ENCODE assay signal across 19 cellular contexts in genomic region chr10:120493411-120494312, GRCh38. TPM values are rescaled to one million over a fixed set of nuclear protein-coding genes. Genes with fewer than 3 reads are reported as not detected.
DNase-seq lines count a peak whose midpoint lies in the region; ATAC-seq lines count a peak whose summit lies in the region.
"Had no signal": no experiment of that assay in that cellular context is flagged by ENCODE, and none has a peak within 500 bp of the region (broad histone marks: within the 10 kb centered on the region; RNA-seq: fewer than 3 reads in every experiment).

No MANE protein-coding gene starts in this region.

- DNase-seq in activated naive CD8-positive, alpha-beta T cell treated with anti-CD3 and anti-CD28 coated beads for 36 hours = no peak
- DNase-seq in activated naive CD8-positive, alpha-beta T cell treated with anti-CD3 and anti-CD28 coated beads, Interleukin-2, amount 50 U/mL, for 24 hours = no peak
- DNase-seq in ureter (ENCODE audit: low spot score) (peak; percentile 9), NCI-H82 treated with DMSO at 0.1 percent for 48 hours (lab: John Stamatoyannopoulos, UW; ENCODE audit: unreplicated experiment) (no peak), NCI-H2196 treated with DMSO at 0.1 percent for 48 hours (lab: John Stamatoyannopoulos, UW; ENCODE audit: unreplicated experiment) (no peak), NOMO-1 treated with DMSO at 0.1 percent for 48 hours (lab: John Stamatoyannopoulos, UW; ENCODE audit: unreplicated experiment) (no peak)
- DNase-seq: CD8-positive, alpha-beta memory T cell; foreskin keratinocyte; NCI-H1105 treated with DMSO at 0.1 percent for 48 hours; NCI-H524; RPMI8226; stimulated activated CD4-positive, alpha-beta T cell treated with anti-CD3 and anti-CD28 coated beads, Interleukin-12 subunit alpha, Interleukin-12 subunit beta, amount 100 ng/mL, for 4 hours; tibial artery had no signal

- ATAC-seq in activated naive CD8-positive, alpha-beta T cell treated with anti-CD3 and anti-CD28 coated beads, Interleukin-2, amount 50 U/mL, for 24 hours = no peak
- peak; percentile 69 for ATAC-seq in HG02623 (IDR thresholded peaks at IDR 0.05; ENCODE audit: unreplicated experiment)
- ATAC-seq in HG03442 (IDR thresholded peaks at IDR 0.05; ENCODE audit: unreplicated experiment) = peak; percentile 60
- ATAC-seq: foreskin keratinocyte had no signal

- no peaks in the 10 kb centered on the region for H3K36me3 Mint-ChIP-seq in activated naive CD8-positive, alpha-beta T cell treated with anti-CD3 and anti-CD28 coated beads for 36 hours
- no peaks in the 10 kb centered on the region for H3K36me3 Mint-ChIP-seq in activated naive CD8-positive, alpha-beta T cell treated with anti-CD3 and anti-CD28 coated beads, Interleukin-2, amount 50 U/mL, for 24 hours (ENCODE audit: low read depth)
- H3K36me3 Mint-ChIP-seq: CD8-positive, alpha-beta memory T cell; mesothelial cell of epicardium had no signal

- H3K9me3 Mint-ChIP-seq in activated naive CD8-positive, alpha-beta T cell treated with anti-CD3 and anti-CD28 coated beads for 36 hours = no peaks in the 10 kb centered on the region
- no peaks in the 10 kb centered on the region for H3K9me3 Mint-ChIP-seq in activated naive CD8-positive, alpha-beta T cell treated with anti-CD3 and anti-CD28 coated beads, Interleukin-2, amount 50 U/mL, for 24 hours
- H3K9me3 Mint-ChIP-seq: activated T-helper 1 cell treated with anti-CD3 and anti-CD28 coated beads, Interleukin-12 subunit alpha, Interleukin-12 subunit beta, Interleukin-2, Interleukin-4 antibody, amounts not matched to agents 30 ng/mL and 10 ng/mL and 1 ng/mL, durations not matched to agents 14 hours and 24 hours and 36 hours; mesothelial cell of epicardium had no signal

- no peaks in the 10 kb centered on the region for H3K4me1 Mint-ChIP-seq in activated naive CD8-positive, alpha-beta T cell treated with anti-CD3 and anti-CD28 coated beads for 36 hours
- no peaks in the 10 kb centered on the region for H3K4me1 Mint-ChIP-seq in activated naive CD8-positive, alpha-beta T cell treated with anti-CD3 and anti-CD28 coated beads, Interleukin-2, amount 50 U/mL, for 24 hours
- H3K4me1 Mint-ChIP-seq: CD8-positive, alpha-beta memory T cell had no signal

- H3K27me3 Mint-ChIP-seq in activated naive CD8-positive, alpha-beta T cell treated with anti-CD3 and anti-CD28 coated beads for 36 hours = peaks cover 3% of the 10 kb centered on the region
- H3K27me3 Mint-ChIP-seq in activated naive CD8-positive, alpha-beta T cell treated with anti-CD3 and anti-CD28 coated beads, Interleukin-2, amount 50 U/mL, for 24 hours = peaks cover 3% of the 10 kb centered on the region
- H3K27me3 Mint-ChIP-seq: CD8-positive, alpha-beta memory T cell had no signal

- peak overlapping the region; percentile 9 for H3K27ac Mint-ChIP-seq in activated naive CD8-positive, alpha-beta T cell treated with anti-CD3 and anti-CD28 coated beads for 36 hours
- no peak overlapping the region for H3K27ac Mint-ChIP-seq in activated naive CD8-positive, alpha-beta T cell treated with anti-CD3 and anti-CD28 coated beads, Interleukin-2, amount 50 U/mL, for 24 hours
- H3K27ac Mint-ChIP-seq: activated T-helper 1 cell treated with anti-CD3 and anti-CD28 coated beads, Interleukin-12 subunit alpha, Interleukin-12 subunit beta, Interleukin-2, Interleukin-4 antibody, amounts not matched to agents 30 ng/mL and 10 ng/mL and 1 ng/mL, durations not matched to agents 14 hours and 24 hours and 36 hours; CD8-positive, alpha-beta memory T cell; mesothelial cell of epicardium had no signal

- no peak overlapping the region for H3K4me3 Mint-ChIP-seq in activated naive CD8-positive, alpha-beta T cell treated with anti-CD3 and anti-CD28 coated beads for 36 hours
- H3K4me3 Mint-ChIP-seq in activated naive CD8-positive, alpha-beta T cell treated with anti-CD3 and anti-CD28 coated beads, Interleukin-2, amount 50 U/mL, for 24 hours = no peak overlapping the region
- H3K4me3 Mint-ChIP-seq: activated T-helper 1 cell treated with anti-CD3 and anti-CD28 coated beads, Interleukin-12 subunit alpha, Interleukin-12 subunit beta, Interleukin-2, Interleukin-4 antibody, amounts not matched to agents 30 ng/mL and 10 ng/mL and 1 ng/mL, durations not matched to agents 14 hours and 24 hours and 36 hours; CD8-positive, alpha-beta memory T cell; mesothelial cell of epicardium had no signal

RNA-seq across cellular contexts. Expression of gene PLPP4, which starts 36.6 kb away (rescaled TPM):
- not detected for total RNA-seq in activated naive CD8-positive, alpha-beta T cell treated with anti-CD3 and anti-CD28 coated beads for 36 hours
- not detected for total RNA-seq in ureter
- total RNA-seq: activated T-helper 1 cell treated with anti-CD3 and anti-CD28 coated beads, Interleukin-12 subunit alpha, Interleukin-12 subunit beta, Interleukin-2, Interleukin-4 antibody, amounts not matched to agents 30 ng/mL and 10 ng/mL and 1 ng/mL, durations not matched to agents 14 hours and 24 hours and 36 hours; CD8-positive, alpha-beta memory T cell; G401; T-helper 1 cell treated with Interleukin-12 subunit alpha and Interleukin-12 subunit beta and Interleukin-4 antibody, amounts not matched to agents 30 ng/mL and 1 ng/mL, for 36 hours had no signal
